In genomic region chr20:52083627-52084232, GRCh38 we compare ENCODE assay signal across 8 cellular contexts.
A peak's percentile ranks its signal among the peaks of the same experiment; 100 is the strongest.
DNase-seq lines count a peak whose midpoint lies in the region; ATAC-seq and TF ChIP-seq lines count a peak whose summit lies in the region.

No MANE protein-coding gene starts in this region.

- no peak overlapping the region for H3K4me3 Mint-ChIP-seq in activated CD8-positive, alpha-beta memory T cell treated with anti-CD3 and anti-CD28 coated beads, Interleukin-2, amount 10 ng/mL, durations not matched to agents 7 days and 5 days

- H3K4me1 Mint-ChIP-seq in activated CD8-positive, alpha-beta memory T cell treated with anti-CD3 and anti-CD28 coated beads, Interleukin-2, amount 10 ng/mL, durations not matched to agents 7 days and 5 days: peaks cover 9% of the 10 kb centered on the region

- H3K27me3 ChIP-seq in H7 (ENCODE audit: control insufficient read depth, insufficient read depth, low read length): no peaks in the 10 kb centered on the region
- no peaks in the 10 kb centered on the region for H3K27me3 ChIP-seq in foreskin keratinocyte
- H3K27me3 ChIP-seq in osteoblast (ENCODE audit: insufficient read depth, low read length): no peaks in the 10 kb centered on the region

- H3K4me3 ChIP-seq in H7 (ENCODE audit: insufficient read depth, low read depth, low read length) (no peak overlapping the region), osteoblast (ENCODE audit: insufficient read depth, low read length) (no peak overlapping the region)

- H3K36me3 Mint-ChIP-seq in activated CD8-positive, alpha-beta memory T cell treated with anti-CD3 and anti-CD28 coated beads, Interleukin-2, amount 10 ng/mL, durations not matched to agents 7 days and 5 days: peaks cover 24% of the 10 kb centered on the region

- H3K27ac ChIP-seq in foreskin keratinocyte (no peak overlapping the region), osteoblast (ENCODE audit: low read depth, low read length) (no peak overlapping the region)

- TF ChIP-seq CTCF in AG09319 (IDR thresholded peaks at IDR 0.05; ENCODE audit: low read depth, low read length) (peak; percentile 70), foreskin keratinocyte (conservative IDR thresholded peaks at IDR 0.05) (peak; percentile 75), osteoblast (IDR thresholded peaks at IDR 0.05; ENCODE audit: extremely low read depth, low read depth, low read length) (peak; percentile 71)

- H3K4me1 ChIP-seq in foreskin keratinocyte (no peaks in the 10 kb centered on the region), osteoblast (ENCODE audit: insufficient read depth, low read length) (no peaks in the 10 kb centered on the region)

- H3K27me3 Mint-ChIP-seq in activated CD8-positive, alpha-beta memory T cell treated with anti-CD3 and anti-CD28 coated beads, Interleukin-2, amount 10 ng/mL, durations not matched to agents 7 days and 5 days: no peaks in the 10 kb centered on the region

- no peak overlapping the region for H3K27ac Mint-ChIP-seq in activated CD8-positive, alpha-beta memory T cell treated with anti-CD3 and anti-CD28 coated beads, Interleukin-2, amount 10 ng/mL, durations not matched to agents 7 days and 5 days

- peaks cover 11% of the 10 kb centered on the region for H3K9me3 Mint-ChIP-seq in activated CD8-positive, alpha-beta memory T cell treated with anti-CD3 and anti-CD28 coated beads, Interleukin-2, amount 10 ng/mL, durations not matched to agents 7 days and 5 days (ENCODE audit: low read depth)

- H4K20me1 ChIP-seq in osteoblast (ENCODE audit: insufficient read depth, low read length): no peaks in the 10 kb centered on the region

- H2AFZ ChIP-seq in osteoblast (ENCODE audit: low read length): no peak overlapping the region

- no peak for ATAC-seq in activated CD8-positive, alpha-beta memory T cell treated with anti-CD3 and anti-CD28 coated beads, Interleukin-2, amount 10 ng/mL, durations not matched to agents 7 days and 5 days
- peak; percentile 31 for ATAC-seq in foreskin keratinocyte
- ATAC-seq in GM21447 (IDR thresholded peaks at IDR 0.05; ENCODE audit: unreplicated experiment): no peak
- ATAC-seq in HG03196 (IDR thresholded peaks at IDR 0.05; ENCODE audit: unreplicated experiment): no peak

- peaks cover 7% of the 10 kb centered on the region for H3K9me3 ChIP-seq in osteoblast (ENCODE audit: low read depth, low read length)

- H3K36me3 ChIP-seq in H7 (replicated peaks; ENCODE audit: control insufficient read depth, insufficient read depth, low read length): peaks cover 2% of the 10 kb centered on the region
- H3K36me3 ChIP-seq in osteoblast (ENCODE audit: insufficient read depth, low read length): peaks cover 26% of the 10 kb centered on the region

- no peaks in the 10 kb centered on the region for H3K79me2 ChIP-seq in osteoblast (ENCODE audit: insufficient read depth, low read length)

- CTCF ChIA-PET in activated CD8-positive, alpha-beta memory T cell treated with anti-CD3 and anti-CD28 coated beads, Interleukin-2, amount 10 ng/mL, durations not matched to agents 7 days and 5 days (lab: Charles Lee): interaction anchor here (0.7 to 3.7 kb wide), 7 partner anchors 11 to 777 kb away, joined by 3 to 9 read pairs (median 4); no protein-coding TSS in a partner anchor

- DNase-seq in AG09319 (ENCODE audit: extremely low read depth, low read depth) (peak; percentile 56), H7 (peak; percentile 81), NCI-H526 treated with DMSO at 0.1 percent for 48 hours (lab: John Stamatoyannopoulos, UW) (peak; percentile 69), foreskin keratinocyte (peak in 1 of 2 donors; percentile 22), osteoblast (ENCODE audit: insufficient read length, low spot score, missing footprints) (peak; percentile 91)
- DNase-seq in activated CD8-positive, alpha-beta memory T cell treated with anti-CD3 and anti-CD28 coated beads, Interleukin-2, amount 10 ng/mL, durations not matched to agents 7 days and 5 days: peak; percentile 67

- no peak overlapping the region for H3K4me2 ChIP-seq in osteoblast (ENCODE audit: insufficient read depth, low read length)
